ENCODE assay signal across 8 cellular contexts in the genomic region with DNA sequence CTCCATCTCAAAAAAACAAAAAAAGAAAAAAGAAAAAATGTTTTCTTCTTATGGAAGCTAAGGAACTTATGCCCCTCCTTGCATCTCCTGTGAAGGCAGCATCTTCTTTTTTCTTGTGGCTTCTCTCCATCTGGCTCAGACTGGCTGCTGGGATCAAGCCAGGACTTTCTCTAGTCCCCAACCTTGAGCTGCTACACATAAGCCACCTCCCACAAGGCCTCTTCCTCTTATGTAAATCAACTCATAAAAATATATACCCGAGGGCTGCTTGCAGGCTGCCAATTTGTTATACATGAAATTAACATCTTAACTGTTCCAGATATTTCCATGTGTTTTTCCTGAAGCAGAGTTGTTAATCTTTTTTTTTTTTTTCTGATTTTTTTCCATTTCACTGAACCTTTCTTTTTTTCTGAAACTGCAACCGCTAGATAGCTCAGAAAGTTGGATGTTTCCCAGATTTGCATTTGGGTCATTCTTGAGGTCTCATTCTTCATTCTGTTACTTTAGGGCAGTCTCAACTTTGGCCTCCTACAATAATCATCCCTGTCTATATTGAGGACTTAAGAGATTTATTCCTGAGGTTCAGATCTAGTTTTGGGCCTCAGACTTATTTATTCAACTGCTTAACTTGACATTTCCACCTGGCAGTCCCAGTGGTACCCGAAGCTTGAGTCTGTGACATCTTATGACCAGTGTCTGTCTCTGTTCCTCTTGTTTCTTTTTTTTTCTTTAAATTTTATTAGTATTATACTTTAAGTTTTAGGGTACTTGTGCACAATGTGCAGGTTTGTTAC. TPM values are rescaled to one million over a fixed set of nuclear protein-coding genes. Genes with fewer than 3 reads are reported as not detected.
DNase-seq lines count a peak whose midpoint lies in the region; ATAC-seq and TF ChIP-seq lines count a peak whose summit lies in the region.

No MANE protein-coding gene starts in this region.

- TF ChIP-seq CTCF in HFFc6 (IDR thresholded peaks at IDR 0.05), result no peak

- H3K4me3 Mint-ChIP-seq in HFFc6, result peak overlapping the region; percentile 60

- peaks cover 5% of the 10 kb centered on the region for H3K36me3 Mint-ChIP-seq in HFFc6 (ENCODE audit: low read depth)

- peaks cover 67% of the 10 kb centered on the region for H3K4me1 Mint-ChIP-seq in HFFc6 (ENCODE audit: low read depth)

- peak overlapping the region; percentile 81 for H3K27ac Mint-ChIP-seq in HFFc6

- ATAC-seq in GM18498 (IDR thresholded peaks at IDR 0.05; ENCODE audit: unreplicated experiment), result peak; percentile 84

- H3K9me3 Mint-ChIP-seq in HFFc6, result no peaks in the 10 kb centered on the region

- DNase-seq in HFFc6 (peak; percentile 75), NCI-H69 (lab: John Stamatoyannopoulos, UW) (peak; percentile 8), glomerular visceral epithelial cell (ENCODE audit: extremely low spot score) (peak; percentile 40), HCEC 1CT (no peak), UCSD-AML1 (lab: John Stamatoyannopoulos, UW; ENCODE audit: unreplicated experiment) (no peak), NCI-H1417 (lab: John Stamatoyannopoulos, UW) (no peak), RKO (ENCODE audit: low spot score) (no peak)

- H3K27me3 Mint-ChIP-seq in HFFc6 (ENCODE audit: insufficient read depth), result no peaks in the 10 kb centered on the region

RNA-seq across cellular contexts. Expression of gene SNX25, which starts 10.3 kb away (rescaled TPM):
- total RNA-seq in HFFc6 (2021; fragmentation: NEBNext Ultra II Directional; extraction: Animal tissue kit (Norgen Biotek cat#: 25700)), result 10 to 100 TPM; 19.4 to 40.2 (median 24.8) TPM

RNA-seq across cellular contexts. Expression of gene CFAP97, which starts 15.9 kb away (rescaled TPM):
- total RNA-seq in HFFc6 (2021; fragmentation: NEBNext Ultra II Directional; extraction: Animal tissue kit (Norgen Biotek cat#: 25700)), result 10 to 100 TPM; 35.0 to 44.0 (median 41.0) TPM

Comparison
In these comparisons a context has a peak if more than half of its experiments do, and no peak if none do; other contexts are left out.
1. DNase-seq: peak in HFFc6 (single experiment), NCI-H69 (single experiment) and glomerular visceral epithelial cell (single experiment); none in HCEC 1CT (single experiment), UCSD-AML1 (single experiment), NCI-H1417 (0 of 3) and RKO (single experiment).